ENCODE assay signal across 1 cellular context in the genomic region with DNA sequence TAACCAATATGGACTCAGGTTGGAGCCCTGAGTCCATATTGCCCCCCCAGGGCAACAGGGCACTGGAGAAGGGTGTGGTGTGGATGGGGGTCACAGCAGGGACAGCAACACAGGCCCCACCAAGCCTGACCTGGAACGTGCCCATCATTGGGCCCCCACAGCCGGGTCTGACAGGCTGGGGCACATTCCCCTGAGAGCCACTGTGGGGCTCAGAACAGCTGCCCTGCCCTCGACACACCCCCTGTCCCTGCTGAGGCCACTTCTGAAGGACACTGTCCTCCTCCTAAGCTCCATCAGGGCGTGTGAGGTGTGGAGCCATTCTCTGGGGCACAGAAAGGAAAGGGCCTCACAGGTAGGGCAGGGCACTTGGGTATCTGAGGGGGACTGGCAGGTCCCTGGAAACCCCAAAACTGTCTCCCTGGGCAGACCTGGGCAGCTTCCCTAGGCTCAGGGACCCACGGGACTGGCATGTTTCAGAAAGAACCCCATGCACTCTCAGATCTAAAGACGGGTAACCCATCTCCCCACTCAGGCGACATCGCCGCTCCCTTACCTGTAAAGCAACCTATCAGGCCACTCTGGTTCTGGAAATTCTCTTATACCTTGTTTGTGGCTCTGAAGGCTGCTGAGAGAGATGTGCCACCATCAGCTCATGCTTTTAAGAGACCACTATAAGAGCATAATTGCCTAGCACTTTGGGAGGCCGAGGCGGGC.
TF ChIP-seq lines count a peak whose summit lies in the region.

No MANE protein-coding gene starts in this region.

TF ChIP-seq in SK-N-SH treated with all-trans-retinoic acid at 6 μM for 48 hours, 23 proteins besides CTCF, POLR2A, EP300 and RAD21 (continued from another document):
- TF ChIP-seq RARB (CRISPR knock-in tag; IDR thresholded peaks at IDR 0.05) = no peak
- TF ChIP-seq BACH2 (CRISPR knock-in tag; IDR thresholded peaks at IDR 0.05; ENCODE audit: borderline replicate concordance) = no peak
- TF ChIP-seq ZNF70 (CRISPR knock-in tag; IDR thresholded peaks at IDR 0.05) = no peak
- no peak for TF ChIP-seq ZFP30 (CRISPR knock-in tag; IDR thresholded peaks at IDR 0.05)
- TF ChIP-seq ARNTL (CRISPR knock-in tag; IDR thresholded peaks at IDR 0.05; ENCODE audit: borderline replicate concordance, low read depth) = no peak
